ENCODE assay signal across 1 cellular context in the genomic region with DNA sequence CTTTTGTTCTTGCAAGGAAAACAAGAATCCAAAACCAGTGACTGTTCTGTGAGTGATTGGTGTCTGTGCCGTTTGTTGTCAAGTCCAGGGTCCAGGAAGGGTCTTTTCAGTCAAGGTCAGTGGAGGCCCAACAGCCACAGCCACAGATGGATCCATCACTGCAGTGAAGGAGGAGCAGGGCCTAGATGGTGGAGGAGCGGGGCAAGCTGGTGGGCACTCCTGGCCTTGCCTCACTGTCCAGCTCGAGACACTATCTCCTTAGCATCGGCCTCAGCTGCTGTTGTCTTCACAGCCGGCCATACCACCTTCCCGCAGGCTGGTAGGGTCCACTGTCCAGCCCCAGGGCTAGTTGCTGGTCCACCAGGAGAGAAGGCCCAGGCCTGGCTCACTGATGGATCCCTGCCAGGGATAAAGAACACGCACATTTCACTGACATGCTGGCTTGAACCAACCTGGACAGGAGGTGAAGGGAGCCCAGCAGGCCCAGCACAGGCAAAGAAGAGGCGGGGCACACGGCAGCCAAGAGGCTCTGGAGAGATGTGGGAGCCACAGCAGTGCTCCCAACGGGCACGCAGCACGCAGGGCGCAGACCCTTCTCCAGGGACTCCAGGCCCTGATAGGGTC.
TF ChIP-seq lines count a peak whose summit lies in the region.

No MANE protein-coding gene starts in this region.

TF ChIP-seq in K562, 482 proteins besides CTCF, POLR2A, EP300 and RAD21:
- TF ChIP-seq PML (IDR thresholded peaks at IDR 0.05; ENCODE audit: low read length) (0 out of 2 replicates have a peak, but pooled peaks have one; percentile 5), RBFOX2 (IDR thresholded peaks at IDR 0.05; ENCODE audit: low read depth, low read length) (peak; percentile 27; the same call in 1 of the 2 replicates), PPARD (CRISPR knock-in tag; IDR thresholded peaks at IDR 0.05) (no peak), POLR2G (IDR thresholded peaks at IDR 0.05; ENCODE audit: low read depth, low read length) (peak; percentile 67)
- TF ChIP-seq, protein P1, sequence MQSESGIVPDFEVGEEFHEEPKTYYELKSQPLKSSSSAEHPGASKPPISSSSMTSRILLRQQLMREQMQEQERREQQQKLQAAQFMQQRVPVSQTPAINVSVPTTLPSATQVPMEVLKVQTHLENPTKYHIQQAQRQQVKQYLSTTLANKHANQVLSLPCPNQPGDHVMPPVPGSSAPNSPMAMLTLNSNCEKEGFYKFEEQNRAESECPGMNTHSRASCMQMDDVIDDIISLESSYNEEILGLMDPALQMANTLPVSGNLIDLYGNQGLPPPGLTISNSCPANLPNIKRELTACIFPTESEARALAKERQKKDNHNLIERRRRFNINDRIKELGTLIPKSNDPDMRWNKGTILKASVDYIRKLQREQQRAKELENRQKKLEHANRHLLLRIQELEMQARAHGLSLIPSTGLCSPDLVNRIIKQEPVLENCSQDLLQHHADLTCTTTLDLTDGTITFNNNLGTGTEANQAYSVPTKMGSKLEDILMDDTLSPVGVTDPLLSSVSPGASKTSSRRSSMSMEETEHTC (IDR thresholded peaks at IDR 0.05): no peak
